Comparison of ENCODE assay signal across 23 cellular contexts in genomic region chr1:53495608-53496345, GRCh38. TPM values are rescaled to one million over a fixed set of nuclear protein-coding genes. Genes with fewer than 3 reads are reported as not detected.
"Had no signal": no experiment of that assay in that cellular context is flagged by ENCODE, and none has a peak within 500 bp of the region (broad histone marks: within the 10 kb centered on the region; RNA-seq: fewer than 3 reads in every experiment).

No MANE protein-coding gene starts in this region.

- ATAC-seq: activated CD8-positive, alpha-beta memory T cell treated with anti-CD3 and anti-CD28 coated beads, Interleukin-2, amount 10 ng/mL, durations not matched to agents 7 days and 5 days; left lobe of liver; pancreas; stimulated activated naive CD8-positive, alpha-beta T cell treated with anti-CD3 and anti-CD28 coated beads, Interleukin-15, Interleukin-2, amounts not matched to agents 100 U/mL and 50 U/mL, for 24 hours had no signal

- DNase-seq: activated CD4-positive, alpha-beta T cell treated with anti-CD3 and anti-CD28 coated beads for 1 hour; activated CD4-positive, alpha-beta T cell treated with anti-CD3 and anti-CD28 coated beads, Interleukin-2, amount 50 U/mL, for 48 hours; activated CD8-positive, alpha-beta memory T cell treated with anti-CD3 and anti-CD28 coated beads, Interleukin-2, amount 10 ng/mL, durations not matched to agents 7 days and 5 days; activated T-cell treated with anti-CD3 and anti-CD28 coated beads, Interleukin-2, amount 50 U/mL, for 1 hour; amniotic stem cell; central memory CD4-positive, alpha-beta T cell; cortex of kidney; effector memory CD4-positive, alpha-beta T cell; mammary epithelial cell; pancreas; stimulated activated CD4-positive, alpha-beta T cell treated with anti-CD3 and anti-CD28 coated beads, Interleukin-4, amount 100 ng/mL, for 4 hours; stimulated activated CD8-positive, alpha-beta memory T cell treated with anti-CD3 and anti-CD28 coated beads, Interleukin-4, amount 100 ng/mL, for 48 hours; stimulated activated naive CD8-positive, alpha-beta T cell treated with anti-CD3 and anti-CD28 coated beads, Interleukin-15, Interleukin-2, amounts not matched to agents 100 U/mL and 50 U/mL, for 24 hours; T-helper 1 cell had no signal

- H3K36me3 ChIP-seq: pancreas, suprapubic skin had no signal

- H3K4me2 ChIP-seq: hepatocyte had no signal

- H3K27ac ChIP-seq: hepatocyte, pancreas, suprapubic skin, VCaP had no signal

- H2AFZ ChIP-seq: hepatocyte had no signal

- H3K79me2 ChIP-seq: hepatocyte had no signal

- H3K4me1 ChIP-seq: pancreas, suprapubic skin had no signal

- H3K4me3 ChIP-seq: hepatocyte, pancreas, skin epidermis, suprapubic skin had no signal

- H3K27me3 ChIP-seq: hepatocyte, pancreas had no signal

- H3K9me3 ChIP-seq: pancreas, suprapubic skin had no signal

RNA-seq across cellular contexts. Expression of gene DMRTB1, which starts 36.6 kb away (rescaled TPM):
- total RNA-seq: activated CD8-positive, alpha-beta memory T cell treated with anti-CD3 and anti-CD28 coated beads, Interleukin-2, amount 10 ng/mL, durations not matched to agents 7 days and 5 days; fibroblast of lung; glomerular endothelial cell; hepatocyte; left lobe of liver; mammary epithelial cell; neural crest cell; pancreas; suprapubic skin had no signal
- polyA plus RNA-seq: fibroblast of lung, hepatocyte, keratinocyte, mammary epithelial cell, pancreas had no signal
